8 cellular contexts compared by ENCODE assay signal in genomic region chr13:23578411-23579071, GRCh38. TPM values are rescaled to one million over a fixed set of nuclear protein-coding genes. Genes with fewer than 3 reads are reported as not detected.
A peak's percentile ranks its signal among the peaks of the same experiment; 100 is the strongest.
DNase-seq lines count a peak whose midpoint lies in the region; ATAC-seq, FAIRE-seq and TF ChIP-seq lines count a peak whose summit lies in the region.

No MANE protein-coding gene starts in this region.

- FAIRE-seq in GM18507 (lab: Jason Lieb, UNC): no peak
- FAIRE-seq in H1 (lab: Jason Lieb, UNC): no peak

- no peak overlapping the region for H2BK15ac ChIP-seq in H1 (ENCODE audit: low read length)

- H3K23me2 ChIP-seq in H1 (ENCODE audit: low read depth, low read length): peaks cover 5% of the 10 kb centered on the region; the same call in 1 of the 2 replicates

- H3K4ac ChIP-seq in H1 (replicated peaks; ENCODE audit: insufficient read length, low read depth, low read length): no peak overlapping the region

- H3K9ac ChIP-seq in H1 (replicated peaks in 1 of 4; ENCODE audit: extremely low read depth in 1 of 4, low read depth in 3 of 4, low read length in 3 of 4): no peak overlapping the region

- no peaks in the 10 kb centered on the region for H3K9me3 ChIP-seq in H1 (ENCODE audit: insufficient read depth in 2 of 2, low read depth in 1 of 2, low read length in 1 of 2)
- H3K9me3 ChIP-seq in mesodermal cell (ENCODE audit: control insufficient read depth, low read length): no peaks in the 10 kb centered on the region

- no peak for TF ChIP-seq EP300 in H1 (IDR thresholded peaks at IDR 0.05; ENCODE audit: borderline replicate concordance in 1 of 2, low read depth in 2 of 2, low read length in 2 of 2)

- H2BK12ac ChIP-seq in H1 (ENCODE audit: low read depth, low read length): no peak overlapping the region

- POLR2A ChIA-PET in H1 (lab: Charles Lee; ENCODE audit: partially characterized antibody): no interaction called here

- TF ChIP-seq CTCF in 22Rv1 (IDR thresholded peaks at IDR 0.05) (peak; percentile 83), H1 (IDR thresholded peaks at IDR 0.05; ENCODE audit: control extremely low read depth in 1 of 3, insufficient read depth in 1 of 3, low read depth in 1 of 3, low read length in 3 of 3) (peak; percentile 67 to 68 (median 68))

- H2BK5ac ChIP-seq in H1 (ENCODE audit: low read depth, low read length): no peak overlapping the region

- no peak overlapping the region for H2BK120ac ChIP-seq in H1 (replicated peaks; ENCODE audit: low read depth, low read length)

- H2BK20ac ChIP-seq in H1 (ENCODE audit: low read length): no peak overlapping the region

- H3K14ac ChIP-seq in H1 (ENCODE audit: insufficient read length): no peak overlapping the region

- H3K23ac ChIP-seq in H1 (ENCODE audit: insufficient read length): no peak overlapping the region

- H4K20me1 ChIP-seq in H1 (replicated peaks in 1 of 2; ENCODE audit: control insufficient read depth in 1 of 2, insufficient read depth in 2 of 2, low read length in 2 of 2): no peaks in the 10 kb centered on the region

- TF ChIP-seq POLR2A in H1 (IDR thresholded peaks at IDR 0.05; ENCODE audit: control extremely low read depth in 1 of 2, low read depth in 2 of 2, low read length in 2 of 2): no peak

- no peaks in the 10 kb centered on the region for H3K79me1 ChIP-seq in H1 (ENCODE audit: low read depth, low read length)

- H3K4me3 ChIP-seq in H1 (ENCODE audit: extremely low read depth in 1 of 4, insufficient read depth in 2 of 4, low read depth in 3 of 4, low read length in 4 of 4) (peak overlapping the region; percentile 63 to 80 (median 74)), mesodermal cell (ENCODE audit: extremely low read depth, insufficient read depth, low read length, poor library complexity, severe bottlenecking) (peak overlapping the region; percentile 73)

- no peak overlapping the region for H2AK5ac ChIP-seq in H1 (ENCODE audit: low read depth, low read length)

- H2AFZ ChIP-seq in H1 (ENCODE audit: low read length): peak overlapping the region; percentile 94

- peak overlapping the region; percentile 40 to 96 for H3K4me2 ChIP-seq in H1 (ENCODE audit: insufficient read depth in 1 of 2, low read depth in 2 of 2, low read length in 2 of 2)

- H3K27ac ChIP-seq in 22Rv1 (no peak overlapping the region), H1 (ENCODE audit: low read depth, low read length) (no peak overlapping the region), mesodermal cell (ENCODE audit: low read depth, low read length, severe bottlenecking) (peak overlapping the region; percentile 47)

- H3K18ac ChIP-seq in H1 (ENCODE audit: extremely low read depth, low read length): peak overlapping the region; percentile 73; the same call in 1 of the 2 replicates

- TF ChIP-seq RAD21 in H1 (IDR thresholded peaks at IDR 0.05 in 1 of 2, conservative IDR thresholded peaks at IDR 0.05 in 1 of 2; ENCODE audit: low read depth in 2 of 2, low read length in 2 of 2): peak; percentile 56 to 74; a peak in 3 of 4 replicates

- H3K36me3 ChIP-seq in H1 (ENCODE audit: control insufficient read depth in 2 of 4, insufficient read depth in 4 of 4, low read length in 3 of 4): no peaks in the 10 kb centered on the region
- no peaks in the 10 kb centered on the region for H3K36me3 ChIP-seq in mesodermal cell (ENCODE audit: control insufficient read depth, insufficient read depth, low read length)

- H3K56ac ChIP-seq in H1 (replicated peaks; ENCODE audit: insufficient read length, low read depth, low read length): peak overlapping the region; percentile 22

- H3K4me1 ChIP-seq in H1 (replicated peaks in 1 of 4; ENCODE audit: control insufficient read depth in 3 of 4, insufficient read depth in 4 of 4, low read length in 3 of 4): peaks cover 0 to 3% (median 0%) of the 10 kb centered on the region in 4 experiments; a peak in 3 of 7 replicates
- H3K4me1 ChIP-seq in mesodermal cell (ENCODE audit: control insufficient read depth, insufficient read depth, low read length, poor library complexity, severe bottlenecking): no peaks in the 10 kb centered on the region

- DNase-seq in GM18507 (ENCODE audit: extremely low spot score, insufficient read length, low read depth) (peak; percentile 37), NCI-H524 treated with DMSO at 0.1 percent for 48 hours (lab: John Stamatoyannopoulos, UW) (peak; percentile 17), H1 (ENCODE audit: low read depth in 1 of 2, low spot score in 2 of 2) (peak; percentile 31 to 82)
- peak; percentile 73 to 78 for DNase-seq in activated CD4-positive, alpha-beta T cell treated with anti-CD3 and anti-CD28 coated beads, Interleukin-2, amount 50 U/mL, for 48 hours
- peak; percentile 51 to 67 for DNase-seq in stimulated activated CD8-positive, alpha-beta memory T cell treated with anti-CD3 and anti-CD28 coated beads, Interleukin-15, amount 100 ng/mL, for 48 hours (ENCODE audit: low read depth in 2 of 2)

- peak; percentile 56 for ATAC-seq in HG02981 (IDR thresholded peaks at IDR 0.05; ENCODE audit: unreplicated experiment)

- WGBS in H1 (ENCODE audit: extremely low coverage in 1 of 2, insufficient coverage in 1 of 2, insufficient read length in 1 of 2, insufficient replicate concordance in 2 of 2, low coverage in 1 of 2, low lambda C conversion rate in 2 of 2, missing lambda C conversion rate in 1 of 2), 2 experiments: 14% methylated on average over 34 of the region's 42 CpGs; no CpG with 5 or more reads in 1 of the 2 experiments
- 6 to 10% methylated on average over 30 to 38 of the region's 42 CpGs for WGBS in mesodermal cell (ENCODE audit: insufficient coverage in 2 of 2), 2 experiments

- H4K91ac ChIP-seq in H1 (replicated peaks; ENCODE audit: insufficient read length, low read length): no peak overlapping the region

- H3K27me3 ChIP-seq in H1 (replicated peaks in 1 of 4; ENCODE audit: control insufficient read depth in 3 of 4, extremely low read depth in 1 of 4, insufficient read depth in 3 of 4, low read length in 3 of 4): peaks cover 4 to 29% (median 23%) of the 10 kb centered on the region in 4 experiments

- CTCF ChIA-PET in H1 (lab: Charles Lee; ENCODE audit: partially characterized antibody): interaction anchor here (0.6 to 1.4 kb wide), 11 partner anchors 12 to 297 kb away, joined by 3 to 6 read pairs (median 3); no protein-coding TSS in a partner anchor

- peak overlapping the region; percentile 46 for H4K5ac ChIP-seq in H1 (ENCODE audit: insufficient read length, low read depth, low read length)

- peak overlapping the region; percentile 57; the same call in 1 of the 2 replicates for H4K8ac ChIP-seq in H1 (ENCODE audit: extremely low read depth, insufficient read depth, low read length)

- no peaks in the 10 kb centered on the region for H3K79me2 ChIP-seq in H1 (ENCODE audit: control insufficient read depth in 1 of 2, insufficient read depth in 2 of 2, low read length in 2 of 2)

TF ChIP-seq in H1, 55 proteins besides CTCF, POLR2A, EP300 and RAD21:
- TF ChIP-seq PHF8 (conservative IDR thresholded peaks at IDR 0.05; ENCODE audit: low read depth, low read length) (peak; percentile 45; the same call in 1 of the 2 replicates), SIN3A (conservative IDR thresholded peaks at IDR 0.05 in 1 of 2, IDR thresholded peaks at IDR 0.05 in 1 of 2; ENCODE audit: low read depth in 1 of 2, low read length in 2 of 2) (peak in 1 of 2 experiments; percentile 29; a peak in 1 of 4 replicates), E2F6 (IDR thresholded peaks at IDR 0.05) (peak; percentile 10; the same call in 1 of the 2 replicates), GTF2F1 (IDR thresholded peaks at IDR 0.05; ENCODE audit: borderline replicate concordance, low read depth, low read length) (no peak), BACH1 (IDR thresholded peaks at IDR 0.05; ENCODE audit: low read length) (peak; percentile 41), MAX (IDR thresholded peaks at IDR 0.05) (0 out of 2 replicates have a peak, but pooled peaks have one; percentile 24), ATF3 (IDR thresholded peaks at IDR 0.05; ENCODE audit: insufficient read depth, low read depth, low read length) (0 out of 2 replicates have a peak, but pooled peaks have one; percentile 17), RXRA (IDR thresholded peaks at IDR 0.05; ENCODE audit: insufficient read depth, low read depth, low read length) (no peak)

RNA-seq across cellular contexts. Expression of gene TNFRSF19, which starts 8.3 kb away (rescaled TPM):
- total RNA-seq in H1 (2021; fragmentation: NEBNext Ultra II Directional; extraction: Animal tissue kit (Norgen Biotek cat#: 25700)): 0.50 and 0.57 TPM in 2 replicates
- polyA plus RNA-seq in H1 (2011; rRNA removed): 0.95 and 1.8 TPM in 2 replicates
- polyA plus RNA-seq in H1 (2011; cell fraction: cytosol; rRNA removed): 1.5 TPM
- polyA plus RNA-seq in H1 (2011; cell fraction: nucleus; rRNA removed): 1.4 TPM
- polyA plus RNA-seq in H1 (2012, experiment 1 of 2): 1.1 to 1.4 TPM (median 1.2 TPM) in 4 replicates
- 0.22 TPM for polyA plus RNA-seq in H1 (2012, experiment 2 of 2)
- polyA plus RNA-seq in H1 (2013, experiment 1 of 2): 0.20 TPM
- 0.15 TPM for polyA plus RNA-seq in H1 (2013, experiment 2 of 2)
- polyA minus RNA-seq in H1 (2011; rRNA and poly(A)+ RNA removed): 2.2 and 3.3 TPM in 2 replicates
- 2.3 TPM for polyA minus RNA-seq in H1 (2011; cell fraction: cytosol; rRNA and poly(A)+ RNA removed)
- polyA minus RNA-seq in H1 (2011; cell fraction: nucleus; rRNA and poly(A)+ RNA removed): 1.1 TPM
- polyA plus RNA-seq in mesodermal cell (2013, experiment 1 of 2): 44.9 TPM
- 37.7 TPM for polyA plus RNA-seq in mesodermal cell (2013, experiment 2 of 2)

Comparison
In these comparisons a context has a peak if more than half of its experiments do, and no peak if none do; other contexts are left out.
1. DNase-seq: peak in every context shown above with its lines; median percentile 76 in activated CD4-positive, alpha-beta T cell treated with anti-CD3 and anti-CD28 coated beads, Interleukin-2, amount 50 U/mL, for 48 hours; 59 in stimulated activated CD8-positive, alpha-beta memory T cell treated with anti-CD3 and anti-CD28 coated beads, Interleukin-15, amount 100 ng/mL, for 48 hours; 56 in H1; 37 in GM18507; 17 in NCI-H524 treated with DMSO at 0.1 percent for 48 hours.